In the genomic region with DNA sequence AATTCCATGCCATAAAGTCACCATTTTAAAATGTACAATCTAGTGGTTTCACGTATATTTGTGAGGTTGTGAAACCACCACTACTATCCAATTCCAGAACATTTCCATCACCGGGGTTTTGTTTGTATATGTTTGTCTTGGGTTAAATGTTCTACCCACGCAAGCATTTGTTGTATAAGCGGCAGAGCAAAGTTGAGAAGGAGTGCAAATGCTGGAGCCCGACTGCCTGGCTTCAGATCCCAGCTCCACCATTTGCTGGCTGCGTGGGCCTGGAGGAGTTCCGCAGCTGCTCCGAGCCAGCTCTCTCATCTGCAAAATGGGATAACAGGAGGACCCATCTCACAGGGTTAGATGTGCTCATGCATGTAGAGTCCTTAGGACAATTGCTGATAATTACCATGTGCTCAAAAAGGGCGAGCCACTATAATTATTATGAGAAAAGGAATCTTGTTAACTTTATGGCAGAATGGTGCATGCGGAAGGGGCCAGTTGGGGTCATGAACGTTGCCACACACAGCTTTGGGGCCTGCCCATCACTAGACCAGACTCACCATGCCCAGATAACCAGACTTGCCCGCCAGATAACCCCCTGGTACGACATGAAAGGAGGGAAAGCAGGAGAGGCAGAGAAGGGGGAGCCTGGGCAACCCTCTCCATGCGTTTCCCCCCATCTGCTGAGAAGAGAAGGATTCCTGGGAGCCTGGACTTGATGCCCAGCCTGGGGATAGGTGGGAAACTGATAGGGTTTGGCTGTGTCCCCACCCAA, we compare ENCODE assay signal across 18 cellular contexts. TPM values are rescaled to one million over a fixed set of nuclear protein-coding genes. Genes with fewer than 3 reads are reported as not detected.
DNase-seq lines count a peak whose midpoint lies in the region; ATAC-seq and TF ChIP-seq lines count a peak whose summit lies in the region.
"Had no signal": no experiment of that assay in that cellular context is flagged by ENCODE, and none has a peak within 500 bp of the region (broad histone marks: within the 10 kb centered on the region; RNA-seq: fewer than 3 reads in every experiment).

No MANE protein-coding gene starts in this region.

- H3K4ac ChIP-seq in IMR-90 (ENCODE audit: low read depth, low read length) = peak overlapping the region; percentile 74

- peak; percentile 35 for ATAC-seq in IMR-90 (ENCODE audit: low read depth)
- no peak for ATAC-seq in gastroesophageal sphincter
- ATAC-seq in HG03521 (IDR thresholded peaks at IDR 0.05; ENCODE audit: unreplicated experiment) = no peak
- ATAC-seq: activated T-cell treated with anti-CD3 and anti-CD28 coated beads, Interleukin-2, amount 50 U/mL, for 4 hours had no signal

- H3K36me3 ChIP-seq in IMR-90 (ENCODE audit: control insufficient read depth, insufficient read depth, low read length) (peaks cover 66% of the 10 kb centered on the region), gastroesophageal sphincter (peaks cover 0 to 27% of the 10 kb centered on the region in 2 donors), stomach (peaks cover 4 to 42% (median 20%) of the 10 kb centered on the region in 4 donors)

- H3K27me3 ChIP-seq in IMR-90 (ENCODE audit: control insufficient read depth, insufficient read depth, low read length) (no peaks in the 10 kb centered on the region), gastroesophageal sphincter (no peaks in the 10 kb centered on the region), stomach (no peaks in the 10 kb centered on the region)

- no peaks in the 10 kb centered on the region for H3K9me3 ChIP-seq in IMR-90 (ENCODE audit: control insufficient read depth, insufficient read depth, low read length)
- no peaks in the 10 kb centered on the region for H3K9me3 ChIP-seq in gastroesophageal sphincter
- no peaks in the 10 kb centered on the region for H3K9me3 ChIP-seq in stomach

- H2BK5ac ChIP-seq in IMR-90 (ENCODE audit: low read depth, low read length, poor library complexity, severe bottlenecking) = peak overlapping the region; percentile 85

- peak overlapping the region; percentile 53 for H4K5ac ChIP-seq in IMR-90 (ENCODE audit: low read depth, low read length)

- H3K14ac ChIP-seq in IMR-90 (replicated peaks; ENCODE audit: low read depth, low read length) = peak overlapping the region; percentile 84

- H2BK20ac ChIP-seq in IMR-90 (ENCODE audit: low read depth, low read length) = 0 out of 2 replicates have a peak overlapping the region, but pooled peaks have one; percentile 22

- peaks cover 0 to 82% of the 10 kb centered on the region in 2 experiments; a peak in 2 of 4 replicates for H3K79me1 ChIP-seq in IMR-90 (ENCODE audit: low read depth in 1 of 2, low read length in 2 of 2)

- no peak for TF ChIP-seq CTCF in IMR-90 (conservative IDR thresholded peaks at IDR 0.05; ENCODE audit: low read depth, low read length)
- no peak for TF ChIP-seq CTCF in astrocyte of the spinal cord (IDR thresholded peaks at IDR 0.05; ENCODE audit: low read depth, low read length)
- TF ChIP-seq CTCF in gastroesophageal sphincter (IDR thresholded peaks at IDR 0.05) = peak in 1 of 4 experiments; percentile 8
- TF ChIP-seq CTCF in stomach (IDR thresholded peaks at IDR 0.05) = no peak
- no peak for TF ChIP-seq CTCF in GM10248 (IDR thresholded peaks at IDR 0.05; ENCODE audit: control extremely low read depth, extremely low read depth, low read depth, missing control alignments)

- no peak for TF ChIP-seq POLR2A in IMR-90 (IDR thresholded peaks at IDR 0.05; ENCODE audit: low read depth, low read length)
- no peak for TF ChIP-seq POLR2A in gastroesophageal sphincter (IDR thresholded peaks at IDR 0.05)
- no peak for TF ChIP-seq POLR2A in stomach (IDR thresholded peaks at IDR 0.05)

- 0% methylated on average over 2 of the region's 14 CpGs; no CpG with 5 or more reads in 1 of the 2 experiments for WGBS in IMR-90 (ENCODE audit: extremely low coverage in 2 of 2, insufficient read length in 1 of 2), 2 experiments
- WGBS in gastroesophageal sphincter (ENCODE audit: low coverage in 1 of 2), 2 donors = 31 to 39% methylated on average over 7 to 8 of the region's 14 CpGs
- WGBS in stomach, 5 donors = 74 to 86% (median 83%) methylated on average over 14 of the region's 14 CpGs

- no peak overlapping the region for H3K56ac ChIP-seq in IMR-90 (ENCODE audit: extremely low read depth, insufficient read depth, low read length)

- peak overlapping the region; percentile 43 for H4K91ac ChIP-seq in IMR-90 (ENCODE audit: insufficient read depth, low read depth, low read length)

- H2AK9ac ChIP-seq in IMR-90 (replicated peaks; ENCODE audit: low read depth, low read length, poor library complexity) = peak overlapping the region; percentile 30

- H2BK15ac ChIP-seq in IMR-90 (ENCODE audit: low read depth, low read length) = no peak overlapping the region

- CTCF ChIA-PET in IMR-90 (lab: Yijun Ruan, JAX) = no interaction called here
- CTCF ChIA-PET in GM10248 (lab: Yijun Ruan, JAX) = interaction anchor here (1.2 kb wide), 1 partner anchor 9 kb away, joined by 3 read pairs; no protein-coding TSS in a partner anchor

- POLR2A ChIA-PET in IMR-90 (lab: Charles Lee; ENCODE audit: unreplicated experiment) = no interaction called here
- POLR2A ChIA-PET in GM10248 (lab: Yijun Ruan, JAX) = no interaction called here

- H3K4me1 ChIP-seq in IMR-90 (ENCODE audit: control insufficient read depth, insufficient read depth, low read length) (peaks cover 72% of the 10 kb centered on the region), gastroesophageal sphincter (peaks cover 15 to 100% (median 66%) of the 10 kb centered on the region in 3 donors), stomach (peaks cover 81 to 100% (median 91%) of the 10 kb centered on the region in 4 donors)

- peak; percentile 7; the same call in 1 of the 2 replicates for TF ChIP-seq RAD21 in IMR-90 (IDR thresholded peaks at IDR 0.05; ENCODE audit: low read length)

- H3K23ac ChIP-seq in IMR-90 (ENCODE audit: low read depth, low read length) = peak overlapping the region; percentile 78

- intact Hi-C loops in IMR-90 (cut with micrococcal nuclease) (no loop called here), stomach (cut with DNase I; ENCODE audit: low total_unique reads) (no loop called here)

- H3K27ac ChIP-seq in IMR-90 (ENCODE audit: insufficient read depth, low read length) = peak overlapping the region; percentile 88
- H3K27ac ChIP-seq in gastroesophageal sphincter = peak overlapping the region; percentile 77 to 100 (median 98)
- H3K27ac ChIP-seq in stomach = peak overlapping the region; percentile 20 to 98 (median 97)

- H3K9me1 ChIP-seq in IMR-90 (ENCODE audit: insufficient read depth, low read length) = peaks cover 57% of the 10 kb centered on the region

- no peak for TF ChIP-seq EP300 in gastroesophageal sphincter (IDR thresholded peaks at IDR 0.05)
- peak; percentile 31 for TF ChIP-seq EP300 in stomach (IDR thresholded peaks at IDR 0.05)

- H4K8ac ChIP-seq in IMR-90 (ENCODE audit: low read depth in 2 of 2, low read length in 2 of 2) = peak overlapping the region; percentile 45 to 54; a peak in 3 of 4 replicates

- BruUV-seq in IMR-90 (replicated peaks; lab: Mats Ljungman, UMichigan) = no TSS peak

- no peak overlapping the region for H2AFZ ChIP-seq in IMR-90 (replicated peaks; ENCODE audit: low read length, poor library complexity)

- DNase-seq in IMR-90 (peak; percentile 94), astrocyte of the spinal cord (ENCODE audit: low read depth, low spot score) (peak; percentile 5), stomach (no peak), iPS-NIHi11 (ENCODE audit: low spot score) (no peak), GM10248 (ENCODE audit: extremely low spot score) (no peak), NCI-H2196 treated with DMSO at 0.1 percent for 48 hours (lab: John Stamatoyannopoulos, UW; ENCODE audit: unreplicated experiment) (no peak)
- DNase-seq: activated CD4-positive, alpha-beta T cell treated with anti-CD3 and anti-CD28 coated beads, Interleukin-2, amount 50 U/mL, for 1 hour; activated T-cell treated with anti-CD3 and anti-CD28 coated beads, Interleukin-2, amount 50 U/mL, for 4 hours; amniotic stem cell; DMS53; GOT3; Karpas-422; NCI-H1417 treated with DMSO at 0.1 percent for 48 hours; NCI-H2227 treated with DMSO at 0.1 percent for 48 hours; nephron progenitor cell; stimulated activated CD4-positive, alpha-beta T cell treated with anti-CD3 and anti-CD28 coated beads, Interleukin-1b, Interleukin-23, amount 100 ng/mL, for 48 hours had no signal

- H3K18ac ChIP-seq in IMR-90 (ENCODE audit: low read depth, low read length) = peak overlapping the region; percentile 48

- H4K20me1 ChIP-seq in IMR-90 (ENCODE audit: insufficient read depth, low read length) = peaks cover 99% of the 10 kb centered on the region

- in situ Hi-C loops in IMR-90 (cut with MboI; ENCODE audit: low sequenced_read_pairs) (no loop called here), astrocyte of the spinal cord (cut with HindIII; ENCODE audit: low sequenced_read_pairs) (no loop called here)

- H3K9ac ChIP-seq in IMR-90 (ENCODE audit: low read depth, low read length) = peak overlapping the region; percentile 8; the same call in 1 of the 2 replicates

- peak overlapping the region; percentile 74 for H2BK120ac ChIP-seq in IMR-90 (ENCODE audit: low read depth, low read length)

- H3K4me2 ChIP-seq in IMR-90 (ENCODE audit: low read depth, low read length) = peak overlapping the region; percentile 5; the same call in 1 of the 2 replicates

- peak overlapping the region; percentile 62 for H2AK5ac ChIP-seq in IMR-90 (ENCODE audit: low read depth, low read length)

- H3K4me3 ChIP-seq in IMR-90 (ENCODE audit: insufficient read depth, low read depth, low read length) = no peak overlapping the region
- H3K4me3 ChIP-seq in astrocyte of the spinal cord (ENCODE audit: low read depth, low read length) = no peak overlapping the region
- no peak overlapping the region for H3K4me3 ChIP-seq in gastroesophageal sphincter
- H3K4me3 ChIP-seq in stomach = peak overlapping the region in 1 of 4 donors; percentile 11

- dilution Hi-C loops in IMR-90 (cut with HindIII; ENCODE audit: low sequenced_read_pairs, unreplicated experiment) = no loop called here

TF ChIP-seq in IMR-90, 13 proteins besides CTCF, POLR2A, EP300 and RAD21:
- TF ChIP-seq BHLHE40 (IDR thresholded peaks at IDR 0.05; ENCODE audit: low read depth, low read length) (0 out of 2 replicates have a peak, but pooled peaks have one; percentile 6), CEBPB (IDR thresholded peaks at IDR 0.05; ENCODE audit: low read depth, low read length) (peak; percentile 87), NFE2L2 (IDR thresholded peaks at IDR 0.05; ENCODE audit: low read depth, low read length) (no peak), FOS (IDR thresholded peaks at IDR 0.05; ENCODE audit: low read depth, low read length) (peak; percentile 16; the same call in 1 of the 2 replicates), RFX5 (IDR thresholded peaks at IDR 0.05; ENCODE audit: low read depth, low read length) (no peak)

RNA-seq across cellular contexts. Expression of gene ACTN1, which starts 6.4 kb away (rescaled TPM):
- total RNA-seq in IMR-90 (2012; rRNA removed) (648 and 684 TPM in 2 replicates), gastroesophageal sphincter (1,000 to 10,000 TPM in 2 of 4 donors, 100 to 1,000 TPM in 2; 776 to 1,910 (median 969) TPM), stomach (100 to 1,000 TPM; 191 to 504 (median 237) TPM)
- polyA plus RNA-seq in IMR-90 (2012; rRNA removed) (766 and 895 TPM in 2 replicates), stomach (10 to 100 TPM; 25.7 to 87.7 (median 43.6) TPM)
- polyA plus RNA-seq in IMR-90 (2012; cell fraction: cytosol; rRNA removed) = 676 and 750 TPM in 2 replicates
- polyA plus RNA-seq in IMR-90 (2012; cell fraction: nucleus; rRNA removed; ENCODE audit: low replicate concordance) = 1,803 and 1,926 TPM in 2 replicates

Comparison
In these comparisons a context has a peak if more than half of its experiments do, and no peak if none do; other contexts are left out.
1. DNase-seq: peak in IMR-90 (single experiment) and astrocyte of the spinal cord (single experiment); none in stomach (single experiment), iPS-NIHi11 (single experiment), GM10248 (single experiment) and NCI-H2196 treated with DMSO at 0.1 percent for 48 hours (single experiment).
2. Peak in every context shown above with its lines, with median percentiles within 50 percentile points of each other: H3K27ac ChIP-seq.